9 cellular contexts compared by ENCODE assay signal in genomic region chr3:115040673-115041286, GRCh38.
A peak's percentile ranks its signal among the peaks of the same experiment; 100 is the strongest.
DNase-seq lines count a peak whose midpoint lies in the region; ATAC-seq lines count a peak whose summit lies in the region.
"Had no signal": no experiment of that assay in that cellular context is flagged by ENCODE, and none has a peak within 500 bp of the region (broad histone marks: within the 10 kb centered on the region; RNA-seq: fewer than 3 reads in every experiment).

No MANE protein-coding gene starts in this region.

- H3K4me1 Mint-ChIP-seq in stimulated activated effector memory CD8-positive, alpha-beta T cell treated with anti-CD3 and anti-CD28 coated beads, Interleukin-12 subunit alpha, Interleukin-12 subunit beta, amount 100 ng/mL, for 72 hours = peaks cover 8% of the 10 kb centered on the region

- DNase-seq in D341Med (ENCODE audit: low spot score) (peak; percentile 41), NCI-H446 (lab: John Stamatoyannopoulos, UW) (peak; percentile 37 to 70), left ventricle myocardium superior (no peak)
- peak; percentile 7 for DNase-seq in activated effector memory CD4-positive, alpha-beta T cell treated with Interleukin-2 at 50 U/mL for 16 hours
- peak; percentile 51 for DNase-seq in stimulated activated CD4-positive, alpha-beta T cell treated with anti-CD3 and anti-CD28 coated beads, Interleukin-15, amount 100 ng/mL, for 24 hours
- DNase-seq in stimulated activated effector memory CD8-positive, alpha-beta T cell treated with anti-CD3 and anti-CD28 coated beads, Interleukin-12 subunit alpha, Interleukin-12 subunit beta, amount 100 ng/mL, for 72 hours (ENCODE audit: low spot score in 2 of 2) = no peak

- peak; percentile 65 for ATAC-seq in GM21526 (IDR thresholded peaks at IDR 0.05; ENCODE audit: low FRiP score, unreplicated experiment)
- ATAC-seq in left ventricle myocardium superior = peak; percentile 19
- no peak for ATAC-seq in stimulated activated effector memory CD8-positive, alpha-beta T cell treated with anti-CD3 and anti-CD28 coated beads, Interleukin-12 subunit alpha, Interleukin-12 subunit beta, amount 100 ng/mL, for 72 hours
- no peak for ATAC-seq in HG02610 (IDR thresholded peaks at IDR 0.05; ENCODE audit: unreplicated experiment)

- H3K9me3 Mint-ChIP-seq in stimulated activated effector memory CD8-positive, alpha-beta T cell treated with anti-CD3 and anti-CD28 coated beads, Interleukin-12 subunit alpha, Interleukin-12 subunit beta, amount 100 ng/mL, for 72 hours = no peaks in the 10 kb centered on the region

- no peak overlapping the region for H3K4me3 Mint-ChIP-seq in stimulated activated effector memory CD8-positive, alpha-beta T cell treated with anti-CD3 and anti-CD28 coated beads, Interleukin-12 subunit alpha, Interleukin-12 subunit beta, amount 100 ng/mL, for 72 hours
- H3K4me3 Mint-ChIP-seq: stimulated activated naive CD8-positive, alpha-beta T cell treated with anti-CD3 and anti-CD28 coated beads, Interleukin-15, Interleukin-2, amounts not matched to agents 100 ng/mL and 50 ng/mL, for 24 hours had no signal

- intact Hi-C loops in left ventricle myocardium superior (cut with micrococcal nuclease) = no loop called here

- no peaks in the 10 kb centered on the region for H3K36me3 Mint-ChIP-seq in stimulated activated effector memory CD8-positive, alpha-beta T cell treated with anti-CD3 and anti-CD28 coated beads, Interleukin-12 subunit alpha, Interleukin-12 subunit beta, amount 100 ng/mL, for 72 hours

- no peak overlapping the region for H3K27ac Mint-ChIP-seq in stimulated activated effector memory CD8-positive, alpha-beta T cell treated with anti-CD3 and anti-CD28 coated beads, Interleukin-12 subunit alpha, Interleukin-12 subunit beta, amount 100 ng/mL, for 72 hours
- H3K27ac Mint-ChIP-seq: stimulated activated naive CD8-positive, alpha-beta T cell treated with anti-CD3 and anti-CD28 coated beads, Interleukin-15, Interleukin-2, amounts not matched to agents 100 ng/mL and 50 ng/mL, for 24 hours had no signal

Comparison
In these comparisons a context has a peak if more than half of its experiments do, and no peak if none do; other contexts are left out.
1. DNase-seq: peak in D341Med (single experiment), NCI-H446 (2 of 2), activated effector memory CD4-positive, alpha-beta T cell treated with Interleukin-2 at 50 U/mL for 16 hours (single experiment) and stimulated activated CD4-positive, alpha-beta T cell treated with anti-CD3 and anti-CD28 coated beads, Interleukin-15, amount 100 ng/mL, for 24 hours (single experiment); none in left ventricle myocardium superior (single experiment) and stimulated activated effector memory CD8-positive, alpha-beta T cell treated with anti-CD3 and anti-CD28 coated beads, Interleukin-12 subunit alpha, Interleukin-12 subunit beta, amount 100 ng/mL, for 72 hours (0 of 2).
2. ATAC-seq: peak in GM21526 (single experiment) and left ventricle myocardium superior (single experiment); none in stimulated activated effector memory CD8-positive, alpha-beta T cell treated with anti-CD3 and anti-CD28 coated beads, Interleukin-12 subunit alpha, Interleukin-12 subunit beta, amount 100 ng/mL, for 72 hours (single experiment) and HG02610 (single experiment).